Comparison of ENCODE assay signal across 17 cellular contexts in genomic region chr7:135095450-135095849, GRCh38. TPM values are rescaled to one million over a fixed set of nuclear protein-coding genes. Genes with fewer than 3 reads are reported as not detected.
A peak's percentile ranks its signal among the peaks of the same experiment; 100 is the strongest.
DNase-seq lines count a peak whose midpoint lies in the region; ATAC-seq, FAIRE-seq and TF ChIP-seq lines count a peak whose summit lies in the region.
"Had no signal": no experiment of that assay in that cellular context is flagged by ENCODE, and none has a peak within 500 bp of the region (broad histone marks: within the 10 kb centered on the region; RNA-seq: fewer than 3 reads in every experiment).

No MANE protein-coding gene starts in this region.

- TF ChIP-seq RAD21 in HepG2 (CRISPR knock-in tag; IDR thresholded peaks at IDR 0.05), result no peak

- 64% methylated on average over 1 of the region's 1 CpG for WGBS in HepG2 (ENCODE audit: low lambda C conversion rate)
- no CpG with 5 or more reads among the region's 1 CpG for WGBS in right lobe of liver (ENCODE audit: insufficient coverage, low coverage, low lambda C conversion rate, missing lambda C conversion rate)

- H3K27ac ChIP-seq in HepG2 (ENCODE audit: extremely low read length, insufficient read depth, low read length) (no peak overlapping the region), right lobe of liver (no peak overlapping the region)
- H3K27ac ChIP-seq: BLaER1 treated with 17β-estradiol and CSF1 and Interleukin-3, amounts not matched to agents 10 nM and 100 nM had no signal

- peaks cover 8% of the 10 kb centered on the region for H3K36me3 Mint-ChIP-seq in memory B cell

- no peak overlapping the region; a peak in 1 of 6 replicates for H3K4me3 ChIP-seq in HepG2 (replicated peaks in 1 of 3; ENCODE audit: insufficient read depth in 1 of 3, low read depth in 2 of 3, low read length in 3 of 3)
- H3K4me3 ChIP-seq in right lobe of liver, result no peak overlapping the region
- H3K4me3 ChIP-seq: BLaER1 treated with 17β-estradiol and CSF1 and Interleukin-3, amounts not matched to agents 10 nM and 100 nM; GM23338 had no signal

- H3K36me3 ChIP-seq in HepG2 (replicated peaks in 1 of 2; ENCODE audit: control insufficient read depth in 1 of 2, insufficient read depth in 2 of 2, low read length in 2 of 2) (no peaks in the 10 kb centered on the region), right lobe of liver (no peaks in the 10 kb centered on the region)

- POLR2A ChIA-PET in HepG2 (lab: Yijun Ruan, JAX), result no interaction called here

- no peak overlapping the region for H3K4me3 Mint-ChIP-seq in memory B cell
- H3K4me3 Mint-ChIP-seq: CD4-positive, alpha-beta T cell; GM23338; H9 had no signal

- no peaks in the 10 kb centered on the region for H4K20me1 ChIP-seq in HepG2 (ENCODE audit: insufficient read depth, low read length)
- H4K20me1 ChIP-seq: BLaER1 treated with 17β-estradiol and CSF1 and Interleukin-3, amounts not matched to agents 10 nM and 100 nM had no signal

- TF ChIP-seq EP300 in HepG2 (IDR thresholded peaks at IDR 0.05; ENCODE audit: low read depth in 2 of 2, low read length in 2 of 2) (no peak), HepG2 (CRISPR knock-in tag; IDR thresholded peaks at IDR 0.05; ENCODE audit: borderline replicate concordance) (no peak)

- no peak overlapping the region for H3K9ac ChIP-seq in HepG2 (ENCODE audit: insufficient read depth, low read depth, low read length)
- H3K9ac ChIP-seq: BLaER1 treated with 17β-estradiol and CSF1 and Interleukin-3, amounts not matched to agents 10 nM and 100 nM had no signal

- H3K27me3 ChIP-seq in HepG2 (ENCODE audit: control insufficient read depth in 1 of 2, insufficient read depth in 2 of 2, low read length in 2 of 2), result no peaks in the 10 kb centered on the region
- H3K27me3 ChIP-seq in right lobe of liver, result no peaks in the 10 kb centered on the region
- H3K27me3 ChIP-seq: BLaER1 treated with 17β-estradiol and CSF1 and Interleukin-3, amounts not matched to agents 10 nM and 100 nM had no signal

- intact Hi-C loops in HepG2 (cut with micrococcal nuclease; ENCODE audit: unreplicated experiment) (loop anchor here (2.0 kb wide), 1 partner anchor 99 kb away; no protein-coding TSS in a partner anchor), right lobe of liver (cut with DNase I) (no loop called here)

- no peak for TF ChIP-seq POLR2A in HepG2 (IDR thresholded peaks at IDR 0.05; ENCODE audit: insufficient read depth in 1 of 2, low read depth in 2 of 2, low read length in 2 of 2)
- TF ChIP-seq POLR2A in right lobe of liver (IDR thresholded peaks at IDR 0.05), result no peak
- TF ChIP-seq POLR2A in H54 (IDR thresholded peaks at IDR 0.05; ENCODE audit: low read depth, low read length), result no peak

- H3K9me3 ChIP-seq in HepG2 (ENCODE audit: low read length), result no peaks in the 10 kb centered on the region
- no peaks in the 10 kb centered on the region for H3K9me3 ChIP-seq in right lobe of liver

- no peak overlapping the region for H2AFZ ChIP-seq in HepG2 (ENCODE audit: low read length)

- DNase-seq in HepG2 (ENCODE audit: low spot score), result no peak
- DNase-seq in right lobe of liver, result no peak
- peak; percentile 41 for DNase-seq in MV-4-11 (lab: John Stamatoyannopoulos, UW)
- DNase-seq in memory B cell (ENCODE audit: low spot score in 2 of 2), result no peak
- no peak for DNase-seq in H54 (ENCODE audit: insufficient read length, low spot score)
- no peak for DNase-seq in urothelium cell line (ENCODE audit: low spot score)
- DNase-seq: ACHN; CD4-positive, alpha-beta T cell; DMS153; DMS79 treated with DMSO at 0.1 percent for 48 hours; EL; H9 had no signal

- no peak for TF ChIP-seq CTCF in HepG2 (CRISPR knock-in tag; IDR thresholded peaks at IDR 0.05)
- TF ChIP-seq CTCF in right lobe of liver (IDR thresholded peaks at IDR 0.05), result no peak

- H3K4me1 ChIP-seq in HepG2 (ENCODE audit: insufficient read depth, low read length) (peaks cover 31% of the 10 kb centered on the region), right lobe of liver (no peaks in the 10 kb centered on the region)

- H3K4me2 ChIP-seq in HepG2 (ENCODE audit: low read depth, low read length), result peak overlapping the region; percentile 49
- H3K4me2 ChIP-seq: BLaER1 treated with 17β-estradiol and CSF1 and Interleukin-3, amounts not matched to agents 10 nM and 100 nM; GM23338 had no signal

- no peaks in the 10 kb centered on the region for H3K27me3 Mint-ChIP-seq in memory B cell
- H3K27me3 Mint-ChIP-seq: CD4-positive, alpha-beta T cell had no signal

- H3K9me3 Mint-ChIP-seq in memory B cell, result peaks cover 3% of the 10 kb centered on the region
- H3K9me3 Mint-ChIP-seq: GM23338, H9 had no signal

- in situ Hi-C loops in HepG2 (cut with HindIII; ENCODE audit: extremely low pct_ligation_motif_present, low pct_unique_long_range_greater_than_20kb), result no loop called here

- FAIRE-seq in HepG2 (lab: Jason Lieb, UNC) (no peak), H54 (lab: Jason Lieb, UNC) (no peak), urothelium cell line (lab: Jason Lieb, UNC) (no peak)
- FAIRE-seq: D721Med, G401.6 had no signal

- no peak overlapping the region for H3K27ac Mint-ChIP-seq in memory B cell
- H3K27ac Mint-ChIP-seq: CD4-positive, alpha-beta T cell; GM23338; H9 had no signal

- no peak for ATAC-seq in HepG2
- ATAC-seq in right lobe of liver, result no peak
- peak; percentile 15 for ATAC-seq in memory B cell (ENCODE audit: low read depth)
- no peak for ATAC-seq in HG02623 (IDR thresholded peaks at IDR 0.05; ENCODE audit: unreplicated experiment)
- ATAC-seq: GM23338 had no signal

- peaks cover 7% of the 10 kb centered on the region for H3K4me1 Mint-ChIP-seq in memory B cell
- H3K4me1 Mint-ChIP-seq: H9 had no signal

- no peaks in the 10 kb centered on the region for H3K79me2 ChIP-seq in HepG2 (ENCODE audit: insufficient read depth, low read length)

- CTCF ChIA-PET in HepG2 (lab: Yijun Ruan, JAX; ENCODE audit: low intra/inter-chr PET ratio, low total read pairs), result no interaction called here

- no TSS peak for BruUV-seq in HepG2 (replicated peaks; lab: Mats Ljungman, UMichigan)

TF ChIP-seq in HepG2, 621 proteins besides CTCF, POLR2A, EP300 and RAD21:
- no peak for TF ChIP-seq GLMP (CRISPR knock-in tag; IDR thresholded peaks at IDR 0.05; ENCODE audit: borderline replicate concordance)
- TF ChIP-seq KLF13 (CRISPR knock-in tag; IDR thresholded peaks at IDR 0.05), result no peak
- 0 out of 2 replicates have a peak, but pooled peaks have one; percentile 29 for TF ChIP-seq ZMYM4 (CRISPR knock-in tag; IDR thresholded peaks at IDR 0.05)
- TF ChIP-seq XBP1 (CRISPR knock-in tag; IDR thresholded peaks at IDR 0.05), result no peak

RNA-seq across cellular contexts. Expression of gene TMEM140, which starts 52.4 kb away (rescaled TPM):
- total RNA-seq in HepG2 (2016; rRNA removed; fragmentation: Illumina TruSeq; extraction: Trizol) (5.6 and 9.2 TPM in 2 replicates), right lobe of liver (10 to 100 TPM; 31.2 to 58.9 (median 37.4) TPM)
- 1.1 and 1.5 TPM in 2 replicates for total RNA-seq in HepG2 (2016; cell fraction: cytosol; rRNA removed; fragmentation: Illumina TruSeq; extraction: Trizol; ENCODE audit: low read depth)
- total RNA-seq in HepG2 (2016; cell fraction: insoluble cytoplasmic fraction; rRNA removed; fragmentation: Illumina TruSeq; extraction: Trizol), result 6.3 and 8.9 TPM in 2 replicates
- total RNA-seq in HepG2 (2016; cell fraction: membrane; rRNA removed; fragmentation: Illumina TruSeq; extraction: Trizol), result 2.6 and 3.2 TPM in 2 replicates
- 7.9 and 10.4 TPM in 2 replicates for total RNA-seq in HepG2 (2016; cell fraction: nucleus; rRNA removed; fragmentation: Illumina TruSeq; extraction: Trizol)
- polyA plus RNA-seq in HepG2 (2011; rRNA removed), result 21.7 and 35.7 TPM in 2 replicates
- 24.2 and 35.4 TPM in 2 replicates for polyA plus RNA-seq in HepG2 (2011; cell fraction: cytosol; rRNA removed)
- 17.7 and 30.5 TPM in 2 replicates for polyA plus RNA-seq in HepG2 (2011; cell fraction: nucleus; rRNA removed)
- 45.3 and 74.1 TPM in 2 replicates for polyA plus RNA-seq in HepG2 (2012)
- polyA plus RNA-seq in HepG2 (2016; cell fraction: cytosol; fragmentation: Illumina TruSeq; extraction: Trizol; ENCODE audit: low read depth), result 1.1 TPM in 2 replicates
- 5.3 and 6.1 TPM in 2 replicates for polyA plus RNA-seq in HepG2 (2016; cell fraction: insoluble cytoplasmic fraction; fragmentation: Illumina TruSeq; extraction: Trizol; ENCODE audit: low read depth)
- polyA plus RNA-seq in HepG2 (2016; cell fraction: membrane; fragmentation: Illumina TruSeq; extraction: Trizol; ENCODE audit: low read depth), result 2.1 and 2.2 TPM in 2 replicates
- polyA plus RNA-seq in HepG2 (2016; cell fraction: nucleus; fragmentation: Illumina TruSeq; extraction: Trizol; ENCODE audit: insufficient read depth, low read depth), result 7.8 and 11.6 TPM in 2 replicates
- polyA minus RNA-seq in HepG2 (2011; rRNA and poly(A)+ RNA removed; ENCODE audit: low replicate concordance), result 0.26 and 39.0 TPM in 2 replicates
- 15.9 and 32.1 TPM in 2 replicates for polyA minus RNA-seq in HepG2 (2011; cell fraction: cytosol; rRNA and poly(A)+ RNA removed)
- polyA minus RNA-seq in HepG2 (2011; cell fraction: nucleus; rRNA and poly(A)+ RNA removed), result 41.2 and 55.0 TPM in 2 replicates
- total RNA-seq: GM23338, H9 had no signal
